ENCODE assay signal across 8 cellular contexts in genomic region chr13:78603240-78603947, GRCh38. TPM values are rescaled to one million over a fixed set of nuclear protein-coding genes. Genes with fewer than 3 reads are reported as not detected.
DNase-seq lines count a peak whose midpoint lies in the region; ATAC-seq and TF ChIP-seq lines count a peak whose summit lies in the region.

A gene with protein sequence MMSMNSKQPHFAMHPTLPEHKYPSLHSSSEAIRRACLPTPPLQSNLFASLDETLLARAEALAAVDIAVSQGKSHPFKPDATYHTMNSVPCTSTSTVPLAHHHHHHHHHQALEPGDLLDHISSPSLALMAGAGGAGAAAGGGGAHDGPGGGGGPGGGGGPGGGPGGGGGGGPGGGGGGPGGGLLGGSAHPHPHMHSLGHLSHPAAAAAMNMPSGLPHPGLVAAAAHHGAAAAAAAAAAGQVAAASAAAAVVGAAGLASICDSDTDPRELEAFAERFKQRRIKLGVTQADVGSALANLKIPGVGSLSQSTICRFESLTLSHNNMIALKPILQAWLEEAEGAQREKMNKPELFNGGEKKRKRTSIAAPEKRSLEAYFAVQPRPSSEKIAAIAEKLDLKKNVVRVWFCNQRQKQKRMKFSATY (minus strand): TSS chr13:78603552. CDS start chr13:78603326, 226 bp downstream.

- in situ Hi-C loops in SK-MEL-5 (cut with HindIII; ENCODE audit: low pct_unique_long_range_greater_than_20kb, low sequenced_read_pairs), result no loop called here

- no peak for TF ChIP-seq CTCF in LNCaP clone FGC (IDR thresholded peaks at IDR 0.05; ENCODE audit: control insufficient read depth, extremely low read depth, insufficient read depth)

- DNase-seq in Daoy (ENCODE audit: low read depth) (peak; percentile 90), LNCaP clone FGC (ENCODE audit: low read depth) (no peak), SK-MEL-5 (ENCODE audit: low read depth, low spot score) (peak; percentile 72), amniotic epithelial cell (ENCODE audit: low read depth) (peak; percentile 13), left kidney (ENCODE audit: low read depth, low spot score) (peak; percentile 91), mucosa of gallbladder (ENCODE audit: low spot score) (no peak)
- peak; percentile 39 for DNase-seq in stimulated activated CD8-positive, alpha-beta memory T cell treated with anti-CD3 and anti-CD28 coated beads, Interleukin-12 subunit alpha, Interleukin-12 subunit beta, amount 100 ng/mL, for 24 hours (ENCODE audit: extremely low read depth)

- ATAC-seq in GM21737 (IDR thresholded peaks at IDR 0.05; ENCODE audit: unreplicated experiment), result peak; percentile 86

- H3K4me3 ChIP-seq in LNCaP clone FGC (ENCODE audit: low read depth, low read length), result peak within 1 kb of the TSS; percentile 31

RNA-seq across cellular contexts. Expression of the gene that starts here (rescaled TPM):
- total RNA-seq in Daoy (2014; rRNA removed; shearing (Covaris generic)), result 1.4 and 1.9 TPM in 2 replicates
- 0.85 and 1.0 TPM in 2 replicates for total RNA-seq in SK-MEL-5 (2014; rRNA removed; shearing (Covaris generic))
- polyA plus RNA-seq in SK-MEL-5 (2015; cell fraction: cytosol; rRNA removed), result 1.3 and 1.8 TPM in 2 replicates
- 12.1 and 14.4 TPM in 2 replicates for polyA plus RNA-seq in SK-MEL-5 (2015; cell fraction: nucleus; rRNA removed)
- total RNA-seq in mucosa of gallbladder, result not detected

Comparison
In these comparisons a context has a peak if more than half of its experiments do, and no peak if none do; other contexts are left out.
1. DNase-seq: peak in Daoy (single experiment), SK-MEL-5 (single experiment), amniotic epithelial cell (single experiment), left kidney (single experiment) and stimulated activated CD8-positive, alpha-beta memory T cell treated with anti-CD3 and anti-CD28 coated beads, Interleukin-12 subunit alpha, Interleukin-12 subunit beta, amount 100 ng/mL, for 24 hours (single experiment); none in LNCaP clone FGC (single experiment) and mucosa of gallbladder (single experiment).